Comparison of ENCODE assay signal across 18 cellular contexts in the genomic region with DNA sequence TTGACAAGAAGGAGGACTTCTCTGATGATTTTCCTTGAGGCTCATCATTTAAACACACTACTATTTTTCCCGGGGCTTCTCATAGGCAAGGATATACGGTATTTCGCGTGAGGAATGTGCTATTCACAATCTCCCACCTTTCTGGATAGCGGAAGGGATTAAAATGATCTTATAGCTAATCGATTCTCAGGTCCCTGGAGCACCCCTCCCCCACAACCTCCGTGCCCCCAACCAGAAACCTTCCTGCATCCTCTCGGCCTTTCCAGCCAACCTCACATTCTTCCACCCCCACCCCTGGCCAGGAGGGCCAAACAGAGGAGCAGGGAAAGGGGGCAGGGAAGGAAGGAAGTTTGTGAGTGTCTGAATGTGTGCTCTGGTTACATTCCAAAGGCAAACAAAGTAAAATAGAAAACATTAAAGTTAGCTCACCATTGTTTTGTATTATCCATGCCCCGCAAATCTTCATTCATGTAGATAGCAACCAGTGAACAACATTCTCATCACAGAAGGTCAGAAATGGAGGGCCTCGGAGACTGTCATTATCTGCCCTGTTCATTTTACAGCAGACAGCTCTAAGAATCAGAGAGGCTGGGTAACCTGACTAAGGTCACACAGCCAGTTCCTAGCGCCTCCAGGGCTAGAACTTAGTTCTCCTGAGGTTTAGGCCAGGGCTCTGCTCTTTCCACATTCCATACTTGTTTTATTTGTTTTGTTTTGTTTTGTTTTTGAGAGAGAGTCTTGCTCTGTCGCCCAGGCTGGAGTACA.
DNase-seq lines count a peak whose midpoint lies in the region; ATAC-seq and TF ChIP-seq lines count a peak whose summit lies in the region.
"Had no signal": no experiment of that assay in that cellular context is flagged by ENCODE, and none has a peak within 500 bp of the region (broad histone marks: within the 10 kb centered on the region; RNA-seq: fewer than 3 reads in every experiment).

No MANE protein-coding gene starts in this region.

- no peak overlapping the region for H3K56ac ChIP-seq in IMR-90 (ENCODE audit: extremely low read depth, insufficient read depth, low read length)

- H2AFZ ChIP-seq in IMR-90 (replicated peaks; ENCODE audit: low read length, poor library complexity), result peak overlapping the region; percentile 35

- H3K27ac Mint-ChIP-seq in CD14-positive monocyte, result peak overlapping the region in 6 of 7 donors; percentile 87 to 95 (median 92)

- no peak overlapping the region for H3K4me2 ChIP-seq in IMR-90 (ENCODE audit: low read depth, low read length)

- no peaks in the 10 kb centered on the region for H3K36me3 ChIP-seq in IMR-90 (ENCODE audit: control insufficient read depth, insufficient read depth, low read length)
- H3K36me3 ChIP-seq: cardiac muscle cell, HAP-1 had no signal

- peaks cover 0 to 6% (median 4%) of the 10 kb centered on the region in 3 donors for H3K27me3 Mint-ChIP-seq in CD14-positive monocyte (ENCODE audit: low read depth in 3 of 3)
- H3K27me3 Mint-ChIP-seq: memory B cell had no signal

- H2BK120ac ChIP-seq in IMR-90 (ENCODE audit: low read depth, low read length), result 0 out of 2 replicates have a peak overlapping the region, but pooled peaks have one; percentile 15

- peaks cover 11% of the 10 kb centered on the region; the same call in 1 of the 2 replicates for H3K4me1 ChIP-seq in IMR-90 (ENCODE audit: control insufficient read depth, insufficient read depth, low read length)
- H3K4me1 ChIP-seq: HAP-1, psoas muscle had no signal

- TF ChIP-seq POLR2A in IMR-90 (IDR thresholded peaks at IDR 0.05; ENCODE audit: low read depth, low read length), result no peak

- peaks cover 0 to 4% (median 3%) of the 10 kb centered on the region in 7 donors for H3K9me3 Mint-ChIP-seq in CD14-positive monocyte

- BruUV-seq in IMR-90 (replicated peaks; lab: Mats Ljungman, UMichigan), result no TSS peak

- H4K8ac ChIP-seq in IMR-90 (ENCODE audit: low read depth in 2 of 2, low read length in 2 of 2), result peak overlapping the region; percentile 20 to 42; a peak in 2 of 4 replicates

- H4K91ac ChIP-seq in IMR-90 (ENCODE audit: insufficient read depth, low read depth, low read length), result 0 out of 2 replicates have a peak overlapping the region, but pooled peaks have one; percentile 41

- CTCF ChIA-PET in IMR-90 (lab: Yijun Ruan, JAX), result no interaction called here

- no peak overlapping the region for H2BK20ac ChIP-seq in IMR-90 (ENCODE audit: low read depth, low read length)

- H3K9me3 ChIP-seq in IMR-90 (ENCODE audit: control insufficient read depth, insufficient read depth, low read length), result peaks cover 3% of the 10 kb centered on the region; the same call in 1 of the 2 replicates
- H3K9me3 ChIP-seq: HAP-1 had no signal

- H3K4me3 Mint-ChIP-seq in CD14-positive monocyte, result no peak overlapping the region
- H3K4me3 Mint-ChIP-seq: stimulated activated effector memory CD8-positive, alpha-beta T cell treated with anti-CD3 and anti-CD28 coated beads, Interleukin-12 subunit alpha, Interleukin-12 subunit beta, amount 100 ng/mL, for 72 hours had no signal

- H3K9me1 ChIP-seq in IMR-90 (ENCODE audit: insufficient read depth, low read length), result no peaks in the 10 kb centered on the region

- H2AK5ac ChIP-seq in IMR-90 (ENCODE audit: low read depth, low read length), result no peak overlapping the region

- no peak overlapping the region for H3K27ac ChIP-seq in IMR-90 (ENCODE audit: insufficient read depth, low read length)
- H3K27ac ChIP-seq: cardiac muscle cell, epithelial cell of prostate, psoas muscle had no signal

- no peaks in the 10 kb centered on the region for H4K20me1 ChIP-seq in IMR-90 (ENCODE audit: insufficient read depth, low read length)

- in situ Hi-C loops in IMR-90 (cut with MboI; ENCODE audit: low sequenced_read_pairs), result no loop called here

- H3K79me1 ChIP-seq in IMR-90 (ENCODE audit: low read depth in 1 of 2, low read length in 2 of 2), result no peaks in the 10 kb centered on the region

- DNase-seq in CD14-positive monocyte (ENCODE audit: low spot score) (no peak), IMR-90 (no peak), cerebellar cortex (ENCODE audit: low spot score) (peak; percentile 83), mesenteric fat pad (ENCODE audit: low spot score) (peak; percentile 30), NCI-H187 treated with DMSO at 0.1 percent for 48 hours (lab: John Stamatoyannopoulos, UW) (no peak), NAMALWA (ENCODE audit: low spot score) (no peak), RPMI8226 (no peak)
- no peak for DNase-seq in effector CD8-positive, alpha-beta T cell (lab: John Stamatoyannopoulos, UW)
- DNase-seq: activated T-cell treated with anti-CD3 and anti-CD28 coated beads, Interleukin-2, amount 50 U/mL, for 1 hour; NCI-H1417 treated with DMSO at 0.1 percent for 48 hours; NCI-H524; psoas muscle; SHP77 had no signal

- no peak overlapping the region for H2BK5ac ChIP-seq in IMR-90 (ENCODE audit: low read depth, low read length, poor library complexity, severe bottlenecking)

- TF ChIP-seq CTCF in CD14-positive monocyte (IDR thresholded peaks at IDR 0.05), result no peak
- no peak for TF ChIP-seq CTCF in IMR-90 (conservative IDR thresholded peaks at IDR 0.05; ENCODE audit: low read depth, low read length)

- no peaks in the 10 kb centered on the region for H3K27me3 ChIP-seq in IMR-90 (ENCODE audit: control insufficient read depth, insufficient read depth, low read length)
- H3K27me3 ChIP-seq: cardiac muscle cell had no signal

- H4K5ac ChIP-seq in IMR-90 (ENCODE audit: low read depth, low read length), result peak overlapping the region; percentile 19; the same call in 1 of the 2 replicates

- TF ChIP-seq RAD21 in IMR-90 (IDR thresholded peaks at IDR 0.05; ENCODE audit: low read length), result no peak

- no peak overlapping the region; the same call in 1 of the 2 replicates for H3K18ac ChIP-seq in IMR-90 (ENCODE audit: low read depth, low read length)

- H3K4me1 Mint-ChIP-seq in CD14-positive monocyte, result peaks cover 49% of the 10 kb centered on the region

- no peak overlapping the region for H3K4me3 ChIP-seq in IMR-90 (ENCODE audit: insufficient read depth, low read depth, low read length)
- H3K4me3 ChIP-seq: cardiac muscle cell, HAP-1, psoas muscle had no signal

- 80% methylated on average over 1 of the region's 12 CpGs; no CpG with 5 or more reads in 1 of the 2 experiments for WGBS in IMR-90 (ENCODE audit: extremely low coverage in 2 of 2, insufficient read length in 1 of 2), 2 experiments

- no peaks in the 10 kb centered on the region for H3K36me3 Mint-ChIP-seq in CD14-positive monocyte
- H3K36me3 Mint-ChIP-seq: memory B cell had no signal

- no peak overlapping the region for H3K14ac ChIP-seq in IMR-90 (replicated peaks; ENCODE audit: low read depth, low read length)

- H2BK15ac ChIP-seq in IMR-90 (ENCODE audit: low read depth, low read length), result no peak overlapping the region

- intact Hi-C loops in CD14-positive monocyte (cut with micrococcal nuclease), result no loop called here
- intact Hi-C loops in IMR-90 (cut with micrococcal nuclease), result no loop called here

- H3K4ac ChIP-seq in IMR-90 (ENCODE audit: low read depth, low read length), result no peak overlapping the region

- no peak overlapping the region for H3K23ac ChIP-seq in IMR-90 (ENCODE audit: low read depth, low read length)

- no peak overlapping the region for H2AK9ac ChIP-seq in IMR-90 (replicated peaks; ENCODE audit: low read depth, low read length, poor library complexity)

- peak; percentile 5; the same call in 1 of the 2 replicates for ATAC-seq in IMR-90 (ENCODE audit: low read depth)

- H3K9ac ChIP-seq in IMR-90 (ENCODE audit: low read depth, low read length), result no peak overlapping the region

- POLR2A ChIA-PET in IMR-90 (lab: Charles Lee; ENCODE audit: unreplicated experiment), result no interaction called here

- dilution Hi-C loops in IMR-90 (cut with HindIII; ENCODE audit: low sequenced_read_pairs, unreplicated experiment), result no loop called here

TF ChIP-seq in IMR-90, 13 proteins besides CTCF, POLR2A, EP300 and RAD21:
- no peak for TF ChIP-seq FOS (IDR thresholded peaks at IDR 0.05; ENCODE audit: low read depth, low read length)
- no peak for TF ChIP-seq SMC3 (IDR thresholded peaks at IDR 0.05; ENCODE audit: low read depth, low read length)
- TF ChIP-seq, protein P1, sequence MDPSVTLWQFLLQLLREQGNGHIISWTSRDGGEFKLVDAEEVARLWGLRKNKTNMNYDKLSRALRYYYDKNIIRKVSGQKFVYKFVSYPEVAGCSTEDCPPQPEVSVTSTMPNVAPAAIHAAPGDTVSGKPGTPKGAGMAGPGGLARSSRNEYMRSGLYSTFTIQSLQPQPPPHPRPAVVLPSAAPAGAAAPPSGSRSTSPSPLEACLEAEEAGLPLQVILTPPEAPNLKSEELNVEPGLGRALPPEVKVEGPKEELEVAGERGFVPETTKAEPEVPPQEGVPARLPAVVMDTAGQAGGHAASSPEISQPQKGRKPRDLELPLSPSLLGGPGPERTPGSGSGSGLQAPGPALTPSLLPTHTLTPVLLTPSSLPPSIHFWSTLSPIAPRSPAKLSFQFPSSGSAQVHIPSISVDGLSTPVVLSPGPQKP (IDR thresholded peaks at IDR 0.05; ENCODE audit: borderline replicate concordance, low read depth, low read length), result no peak
- no peak for TF ChIP-seq CEBPB (IDR thresholded peaks at IDR 0.05; ENCODE audit: low read depth, low read length)
- TF ChIP-seq MAFK (IDR thresholded peaks at IDR 0.05; ENCODE audit: low read depth, low read length), result no peak
- TF ChIP-seq RCOR1 (IDR thresholded peaks at IDR 0.05; ENCODE audit: insufficient replicate concordance, low read length), result no peak
- no peak for TF ChIP-seq BHLHE40 (IDR thresholded peaks at IDR 0.05; ENCODE audit: low read depth, low read length)
- TF ChIP-seq MAZ (IDR thresholded peaks at IDR 0.05; ENCODE audit: borderline replicate concordance, low read depth, low read length), result no peak
TF ChIP-seq in IMR-90: peak in this region for 0.

Comparison
In these comparisons a context has a peak if more than half of its experiments do, and no peak if none do; other contexts are left out.
1. DNase-seq: peak in cerebellar cortex (single experiment) and mesenteric fat pad (single experiment); none in CD14-positive monocyte (single experiment), IMR-90 (single experiment), NCI-H187 treated with DMSO at 0.1 percent for 48 hours (single experiment), NAMALWA (single experiment), effector CD8-positive, alpha-beta T cell (single experiment) and RPMI8226 (single experiment).